ENCODE assay signal across 9 cellular contexts in genomic region chr15:74620636-74621545, GRCh38. TPM values are rescaled to one million over a fixed set of nuclear protein-coding genes. Genes with fewer than 3 reads are reported as not detected.
DNase-seq lines count a peak whose midpoint lies in the region.
"Had no signal": no experiment of that assay in that cellular context is flagged by ENCODE, and none has a peak within 500 bp of the region (broad histone marks: within the 10 kb centered on the region; RNA-seq: fewer than 3 reads in every experiment).

No MANE protein-coding gene starts in this region.

- no peak overlapping the region for H2AK5ac ChIP-seq in mesendoderm (ENCODE audit: low read length)

- H3K4ac ChIP-seq in mesendoderm (ENCODE audit: low read depth, low read length), result no peak overlapping the region

- H3K4me3 Mint-ChIP-seq in activated CD4-positive, alpha-beta memory T cell treated with anti-CD3 and anti-CD28 coated beads for 36 hours, result no peak overlapping the region

- H3K4me3 ChIP-seq in HAP-1, result no peak overlapping the region
- H3K4me3 ChIP-seq in mesendoderm (ENCODE audit: low read length), result no peak overlapping the region

- H3K79me2 ChIP-seq in mesendoderm (ENCODE audit: control insufficient read depth, insufficient read depth, low read length), result peaks cover 34% of the 10 kb centered on the region

- H2BK5ac ChIP-seq in mesendoderm (ENCODE audit: low read length), result no peak overlapping the region

- peaks cover 31% of the 10 kb centered on the region for H3K79me1 ChIP-seq in mesendoderm (ENCODE audit: low read length)

- peaks cover 51% of the 10 kb centered on the region for H3K36me3 Mint-ChIP-seq in activated CD4-positive, alpha-beta memory T cell treated with anti-CD3 and anti-CD28 coated beads for 36 hours

- no peak overlapping the region for H3K56ac ChIP-seq in mesendoderm (ENCODE audit: low read length)

- WGBS in mesendoderm (ENCODE audit: extremely low coverage, insufficient coverage, low lambda C conversion rate), result no CpG with 5 or more reads among the region's 23 CpGs

- H3K9ac ChIP-seq in mesendoderm (ENCODE audit: low read length), result no peak overlapping the region

- H3K27me3 ChIP-seq in HAP-1 (ENCODE audit: low read depth), result no peaks in the 10 kb centered on the region
- no peaks in the 10 kb centered on the region for H3K27me3 ChIP-seq in mesendoderm (ENCODE audit: insufficient read depth, low read length, poor library complexity)

- no peak overlapping the region for H4K5ac ChIP-seq in mesendoderm (ENCODE audit: low read length)

- H4K8ac ChIP-seq in mesendoderm (ENCODE audit: low read depth, low read length), result no peak overlapping the region

- H3K4me2 ChIP-seq in mesendoderm (ENCODE audit: low read length), result no peak overlapping the region

- no peak overlapping the region for H2BK15ac ChIP-seq in mesendoderm (replicated peaks; ENCODE audit: low read depth)

- in situ Hi-C loops in HAP-1 (cut with MboI; ENCODE audit: low sequenced_read_pairs), result loop anchor here (5.0 kb wide), 2 partner anchors 249 to 336 kb away; partner anchors contain the start of gene RPP25

- H3K9me3 ChIP-seq in HAP-1, result no peaks in the 10 kb centered on the region

- H3K23ac ChIP-seq in mesendoderm (ENCODE audit: low read length), result no peak overlapping the region

- POLR2A ChIA-PET in activated CD4-positive, alpha-beta memory T cell treated with anti-CD3 and anti-CD28 coated beads for 36 hours (lab: Charles Lee), result no interaction called here

- H2BK120ac ChIP-seq in mesendoderm (ENCODE audit: low read depth, low read length), result no peak overlapping the region

- no peaks in the 10 kb centered on the region for H3K27me3 Mint-ChIP-seq in activated CD4-positive, alpha-beta memory T cell treated with anti-CD3 and anti-CD28 coated beads for 36 hours

- no peak overlapping the region for H3K18ac ChIP-seq in mesendoderm (ENCODE audit: low read length)

- peaks cover 44% of the 10 kb centered on the region for H3K4me1 Mint-ChIP-seq in activated CD4-positive, alpha-beta memory T cell treated with anti-CD3 and anti-CD28 coated beads for 36 hours (ENCODE audit: low read depth)

- H3K9me3 Mint-ChIP-seq in activated CD4-positive, alpha-beta memory T cell treated with anti-CD3 and anti-CD28 coated beads for 36 hours, result no peaks in the 10 kb centered on the region

- CTCF ChIA-PET in activated CD4-positive, alpha-beta memory T cell treated with anti-CD3 and anti-CD28 coated beads for 36 hours (lab: Charles Lee), result interaction anchor here (0.6 to 15.5 kb wide), 31 partner anchors 7 to 264 kb away, joined by 3 to 214 read pairs (median 4); partner anchors contain the start of genes CYP1A1 and SEMA7A

- DNase-seq in DMS 273 (lab: John Stamatoyannopoulos, UW; ENCODE audit: unreplicated experiment) (peak; percentile 85), HAP-1 (ENCODE audit: low spot score in 2 of 2) (peak; percentile 86 to 92), NCI-H82 (lab: John Stamatoyannopoulos, UW) (peak; percentile 88), ecto neural progenitor cell (ENCODE audit: low spot score) (peak; percentile 83), mesendoderm (peak; percentile 89), NCI-H1048 (lab: John Stamatoyannopoulos, UW) (no peak)
- DNase-seq in activated CD4-positive, alpha-beta memory T cell treated with anti-CD3 and anti-CD28 coated beads for 36 hours, result peak; percentile 87
- DNase-seq in stimulated activated CD8-positive, alpha-beta memory T cell treated with anti-CD3 and anti-CD28 coated beads, Interleukin-4, amount 100 ng/mL, for 4 hours (ENCODE audit: low read depth in 2 of 2, low spot score in 1 of 2), result peak; percentile 33 to 41

- H3K4me1 ChIP-seq in HAP-1 (peaks cover 12% of the 10 kb centered on the region), mesendoderm (ENCODE audit: control insufficient read depth, low read depth, low read length) (peaks cover 2% of the 10 kb centered on the region)

- H3K36me3 ChIP-seq in HAP-1 (replicated peaks), result peaks cover 95% of the 10 kb centered on the region
- H3K36me3 ChIP-seq in mesendoderm (ENCODE audit: control insufficient read depth, insufficient read depth, low read length), result peaks cover 7% of the 10 kb centered on the region

- H3K27ac ChIP-seq in mesendoderm (ENCODE audit: low read depth, low read length), result no peak overlapping the region
- H3K27ac ChIP-seq: epithelial cell of prostate had no signal

- peak overlapping the region; percentile 67 for H3K27ac Mint-ChIP-seq in activated CD4-positive, alpha-beta memory T cell treated with anti-CD3 and anti-CD28 coated beads for 36 hours

- intact Hi-C loops in activated CD4-positive, alpha-beta memory T cell treated with anti-CD3 and anti-CD28 coated beads for 36 hours (cut with micrococcal nuclease), result no loop called here

RNA-seq across cellular contexts. Expression of gene CLK3, which starts 5.3 kb away (rescaled TPM):
- total RNA-seq in activated CD4-positive, alpha-beta memory T cell treated with anti-CD3 and anti-CD28 coated beads for 36 hours, result 100 to 1,000 TPM; 118 to 124 TPM
- polyA plus RNA-seq in mesendoderm (2013, experiment 1 of 2), result 35.9 TPM
- 38.3 TPM for polyA plus RNA-seq in mesendoderm (2013, experiment 2 of 2)
